In genomic region chr6:129317931-129318820, GRCh38 we compare ENCODE assay signal across 11 cellular contexts.
DNase-seq lines count a peak whose midpoint lies in the region; ATAC-seq, FAIRE-seq and TF ChIP-seq lines count a peak whose summit lies in the region.
"Had no signal": no experiment of that assay in that cellular context is flagged by ENCODE, and none has a peak within 500 bp of the region (broad histone marks: within the 10 kb centered on the region; RNA-seq: fewer than 3 reads in every experiment).

No MANE protein-coding gene starts in this region.

- FAIRE-seq in colon (lab: Jason Lieb, UNC): peak; percentile 28

- intact Hi-C loops in prostate gland (cut with DNase I): no loop called here

- no peak for ATAC-seq in HG03460 (IDR thresholded peaks at IDR 0.05; ENCODE audit: unreplicated experiment)
- no peak for ATAC-seq in GM21528 (IDR thresholded peaks at IDR 0.05; ENCODE audit: low FRiP score, unreplicated experiment)

- no peak overlapping the region for H3K27ac ChIP-seq in prostate gland
- H3K27ac ChIP-seq: ovary had no signal

- no peak for TF ChIP-seq POLR2A in prostate gland (IDR thresholded peaks at IDR 0.05)

- no peaks in the 10 kb centered on the region for H3K9me3 ChIP-seq in prostate gland
- H3K9me3 ChIP-seq: ovary had no signal

- H3K4me1 ChIP-seq in prostate gland (replicated peaks): no peaks in the 10 kb centered on the region

- TF ChIP-seq CTCF in prostate gland (IDR thresholded peaks at IDR 0.05): no peak

- H3K27me3 ChIP-seq in prostate gland (replicated peaks; ENCODE audit: insufficient read depth): no peaks in the 10 kb centered on the region
- H3K27me3 ChIP-seq: ovary had no signal

- no peak overlapping the region for H3K4me3 ChIP-seq in prostate gland
- H3K4me3 ChIP-seq: ovary had no signal

- WGBS in prostate gland: 18% methylated on average over 3 of the region's 3 CpGs

- H3K36me3 ChIP-seq in prostate gland: no peaks in the 10 kb centered on the region
- H3K36me3 ChIP-seq: ovary had no signal

- DNase-seq in Daoy (ENCODE audit: low read depth): peak; percentile 46
- peak; percentile 97 for DNase-seq in NCI-H1048 (lab: John Stamatoyannopoulos, UW)
- peak; percentile 70 for DNase-seq in left kidney (ENCODE audit: low read depth, low spot score)
- DNase-seq in prostate gland (ENCODE audit: low spot score): no peak
- DNase-seq in SW 1271 (lab: John Stamatoyannopoulos, UW): no peak
- DNase-seq: activated gamma-delta T cell treated with Interleukin-2 at 50 U/mL for 16 hours, erythroblast, ovary had no signal

Comparison
In these comparisons a context has a peak if more than half of its experiments do, and no peak if none do; other contexts are left out.
1. DNase-seq: peak in Daoy (single experiment), NCI-H1048 (single experiment) and left kidney (single experiment); none in prostate gland (single experiment) and SW 1271 (0 of 2).